ENCODE assay signal across 1 cellular context in genomic region chr11:47001666-47002285, GRCh38.
TF ChIP-seq lines count a peak whose summit lies in the region.

No MANE protein-coding gene starts in this region.

TF ChIP-seq in IMR-90, 13 proteins besides CTCF, POLR2A, EP300 and RAD21 (continued from another document):
- TF ChIP-seq, protein P1, sequence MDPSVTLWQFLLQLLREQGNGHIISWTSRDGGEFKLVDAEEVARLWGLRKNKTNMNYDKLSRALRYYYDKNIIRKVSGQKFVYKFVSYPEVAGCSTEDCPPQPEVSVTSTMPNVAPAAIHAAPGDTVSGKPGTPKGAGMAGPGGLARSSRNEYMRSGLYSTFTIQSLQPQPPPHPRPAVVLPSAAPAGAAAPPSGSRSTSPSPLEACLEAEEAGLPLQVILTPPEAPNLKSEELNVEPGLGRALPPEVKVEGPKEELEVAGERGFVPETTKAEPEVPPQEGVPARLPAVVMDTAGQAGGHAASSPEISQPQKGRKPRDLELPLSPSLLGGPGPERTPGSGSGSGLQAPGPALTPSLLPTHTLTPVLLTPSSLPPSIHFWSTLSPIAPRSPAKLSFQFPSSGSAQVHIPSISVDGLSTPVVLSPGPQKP (IDR thresholded peaks at IDR 0.05; ENCODE audit: borderline replicate concordance, low read depth, low read length), result no peak
- TF ChIP-seq CEBPB (IDR thresholded peaks at IDR 0.05; ENCODE audit: low read depth, low read length), result no peak
TF ChIP-seq in IMR-90: peak in this region for 0.
